13 cellular contexts compared by ENCODE assay signal in genomic region chr14:93104961-93105360, GRCh38. TPM values are rescaled to one million over a fixed set of nuclear protein-coding genes. Genes with fewer than 3 reads are reported as not detected.
DNase-seq lines count a peak whose midpoint lies in the region; ATAC-seq and TF ChIP-seq lines count a peak whose summit lies in the region.
"Had no signal": no experiment of that assay in that cellular context is flagged by ENCODE, and none has a peak within 500 bp of the region (broad histone marks: within the 10 kb centered on the region; RNA-seq: fewer than 3 reads in every experiment).

No MANE protein-coding gene starts in this region.

- no peaks in the 10 kb centered on the region for H3K9me3 Mint-ChIP-seq in stimulated activated naive CD8-positive, alpha-beta T cell treated with anti-CD3 and anti-CD28 coated beads, Interleukin-15, Interleukin-2, amounts not matched to agents 100 ng/mL and 50 ng/mL, for 24 hours

- no peaks in the 10 kb centered on the region for H3K36me3 Mint-ChIP-seq in stimulated activated naive CD8-positive, alpha-beta T cell treated with anti-CD3 and anti-CD28 coated beads, Interleukin-15, Interleukin-2, amounts not matched to agents 100 ng/mL and 50 ng/mL, for 24 hours (ENCODE audit: low read depth)
- no peaks in the 10 kb centered on the region for H3K36me3 Mint-ChIP-seq in T-helper 17 cell (ENCODE audit: low read depth)

- H3K4me1 Mint-ChIP-seq in stimulated activated naive CD8-positive, alpha-beta T cell treated with anti-CD3 and anti-CD28 coated beads, Interleukin-15, Interleukin-2, amounts not matched to agents 100 ng/mL and 50 ng/mL, for 24 hours (ENCODE audit: low read depth), result peaks cover 62% of the 10 kb centered on the region
- peaks cover 26% of the 10 kb centered on the region for H3K4me1 Mint-ChIP-seq in T-helper 17 cell

- TF ChIP-seq CTCF in kidney epithelial cell (IDR thresholded peaks at IDR 0.05; ENCODE audit: insufficient read depth, low read length, poor library complexity, severe bottlenecking) (peak; percentile 19), left lung (IDR thresholded peaks at IDR 0.05) (no peak)

- H3K27ac Mint-ChIP-seq in stimulated activated naive CD8-positive, alpha-beta T cell treated with anti-CD3 and anti-CD28 coated beads, Interleukin-15, Interleukin-2, amounts not matched to agents 100 ng/mL and 50 ng/mL, for 24 hours, result peak overlapping the region; percentile 77
- peak overlapping the region; percentile 85 for H3K27ac Mint-ChIP-seq in T-helper 17 cell

- peaks cover 4 to 69% of the 10 kb centered on the region in 2 donors for H3K4me1 ChIP-seq in left lung

- intact Hi-C loops in left lung (cut with DNase I), result no loop called here

- no peaks in the 10 kb centered on the region for H3K27me3 ChIP-seq in kidney epithelial cell (ENCODE audit: control insufficient read depth, insufficient read depth, low read length)
- no peaks in the 10 kb centered on the region for H3K27me3 ChIP-seq in left lung
- H3K27me3 ChIP-seq: ovary had no signal

- H3K36me3 ChIP-seq in kidney epithelial cell (ENCODE audit: control insufficient read depth, insufficient read depth, low read length) (no peaks in the 10 kb centered on the region), left lung (no peaks in the 10 kb centered on the region)
- H3K36me3 ChIP-seq: ovary had no signal

- H3K4me3 ChIP-seq in kidney epithelial cell (ENCODE audit: low read depth, low read length) (no peak overlapping the region), left lung (no peak overlapping the region)
- H3K4me3 ChIP-seq: ovary had no signal

- no peaks in the 10 kb centered on the region for H3K9me3 ChIP-seq in T-helper 17 cell (ENCODE audit: control insufficient read depth, low read length, poor library complexity, severe bottlenecking)
- H3K9me3 ChIP-seq in left lung, result no peaks in the 10 kb centered on the region
- H3K9me3 ChIP-seq: ovary had no signal

- peak overlapping the region in 1 of 2 donors; percentile 81 for H3K27ac ChIP-seq in left lung
- H3K27ac ChIP-seq: epithelial cell of prostate, ovary had no signal

- no peak for ATAC-seq in stimulated activated naive CD8-positive, alpha-beta T cell treated with anti-CD3 and anti-CD28 coated beads, Interleukin-15, Interleukin-2, amounts not matched to agents 100 U/mL and 50 U/mL, for 24 hours
- ATAC-seq in T-helper 17 cell (no peak), HG03108 (IDR thresholded peaks at IDR 0.05; ENCODE audit: unreplicated experiment) (no peak), left lung (no peak), HG03342 (IDR thresholded peaks at IDR 0.05; ENCODE audit: unreplicated experiment) (no peak), GM21423 (IDR thresholded peaks at IDR 0.05; ENCODE audit: unreplicated experiment) (no peak)
- ATAC-seq: activated CD4-positive, CD25-positive, alpha-beta regulatory T cell treated with anti-CD3 and anti-CD28 coated beads, Interleukin-2, amount 50 U/mL, for 24 hours had no signal

- no peaks in the 10 kb centered on the region for H3K27me3 Mint-ChIP-seq in stimulated activated naive CD8-positive, alpha-beta T cell treated with anti-CD3 and anti-CD28 coated beads, Interleukin-15, Interleukin-2, amounts not matched to agents 100 ng/mL and 50 ng/mL, for 24 hours
- no peaks in the 10 kb centered on the region for H3K27me3 Mint-ChIP-seq in T-helper 17 cell

- DNase-seq in stimulated activated naive CD8-positive, alpha-beta T cell treated with anti-CD3 and anti-CD28 coated beads, Interleukin-15, Interleukin-2, amounts not matched to agents 100 U/mL and 50 U/mL, for 24 hours, result no peak
- DNase-seq in T-helper 17 cell, result no peak
- DNase-seq in kidney epithelial cell (ENCODE audit: low read depth), result no peak
- no peak for DNase-seq in left lung
- DNase-seq: amygdala, NCI-H1092 treated with DMSO at 0.1 percent for 48 hours, ovary had no signal

- no peak overlapping the region for H3K4me3 Mint-ChIP-seq in stimulated activated naive CD8-positive, alpha-beta T cell treated with anti-CD3 and anti-CD28 coated beads, Interleukin-15, Interleukin-2, amounts not matched to agents 100 ng/mL and 50 ng/mL, for 24 hours
- no peak overlapping the region for H3K4me3 Mint-ChIP-seq in T-helper 17 cell

RNA-seq across cellular contexts. Expression of gene ITPK1, which starts 10.8 kb away (rescaled TPM):
- total RNA-seq in T-helper 17 cell (10 to 100 TPM; 29.4 to 36.1 TPM), kidney epithelial cell (21.3 and 23.6 TPM in 2 replicates), left lung (100 to 1,000 TPM in 1 of 2 donors, 10 to 100 TPM in 1; 65.6 to 108 TPM)
